8 cellular contexts compared by ENCODE assay signal in genomic region chr19:55113570-55114039, GRCh38. TPM values are rescaled to one million over a fixed set of nuclear protein-coding genes. Genes with fewer than 3 reads are reported as not detected.
DNase-seq lines count a peak whose midpoint lies in the region; ATAC-seq and TF ChIP-seq lines count a peak whose summit lies in the region.

No MANE protein-coding gene starts in this region.

- peaks cover 9% of the 10 kb centered on the region for H3K36me3 Mint-ChIP-seq in brain
- H3K36me3 Mint-ChIP-seq in natural killer cell treated with Interleukin-12 subunit alpha and Interleukin-12 subunit beta and Interleukin-15 and Interleukin-18, amount 100 ng/mL, for 72 hours = peaks cover 9% of the 10 kb centered on the region

- ATAC-seq in natural killer cell treated with Interleukin-12 subunit alpha and Interleukin-12 subunit beta and Interleukin-15 and Interleukin-18, amount 100 ng/mL, for 72 hours = no peak
- no peak for ATAC-seq in HG03571 (IDR thresholded peaks at IDR 0.05; ENCODE audit: unreplicated experiment)
- ATAC-seq in GM18505 (IDR thresholded peaks at IDR 0.05; ENCODE audit: unreplicated experiment) = no peak

- H3K27ac Mint-ChIP-seq in brain = peak overlapping the region; percentile 68 to 95 (median 91)
- no peak overlapping the region for H3K27ac Mint-ChIP-seq in natural killer cell treated with Interleukin-12 subunit alpha and Interleukin-12 subunit beta and Interleukin-15 and Interleukin-18, amount 100 ng/mL, for 72 hours

- DNase-seq in HFF-Myc (ENCODE audit: extremely low read depth, low read depth) (peak; percentile 82), iPS-NIHi11 (ENCODE audit: low spot score) (peak; percentile 80), smooth muscle cell of the brain vasculature (ENCODE audit: low read depth, low spot score) (peak; percentile 32)
- no peak for DNase-seq in natural killer cell treated with Interleukin-12 subunit alpha and Interleukin-12 subunit beta and Interleukin-15 and Interleukin-18, amount 100 ng/mL, for 72 hours (ENCODE audit: low spot score)
- no peak for DNase-seq in activated CD8-positive, alpha-beta memory T cell treated with anti-CD3 and anti-CD28 coated beads, Interleukin-2, amount 50 U/mL, for 48 hours

- peak overlapping the region; percentile 41 to 92 (median 70) for H3K4me3 Mint-ChIP-seq in brain
- H3K4me3 Mint-ChIP-seq in natural killer cell treated with Interleukin-12 subunit alpha and Interleukin-12 subunit beta and Interleukin-15 and Interleukin-18, amount 100 ng/mL, for 72 hours = no peak overlapping the region

- peaks cover 0 to 4% (median 0%) of the 10 kb centered on the region in 5 experiments for H3K9me3 Mint-ChIP-seq in brain
- no peaks in the 10 kb centered on the region for H3K9me3 Mint-ChIP-seq in natural killer cell treated with Interleukin-12 subunit alpha and Interleukin-12 subunit beta and Interleukin-15 and Interleukin-18, amount 100 ng/mL, for 72 hours

- TF ChIP-seq POLR2A in GM18505 (IDR thresholded peaks at IDR 0.05; ENCODE audit: borderline replicate concordance, extremely low read depth, insufficient read depth, insufficient read length) = no peak

- peak overlapping the region; percentile 7 for H3K4me3 ChIP-seq in HFF-Myc (replicated peaks; ENCODE audit: low read depth, low read length)

- H3K4me1 Mint-ChIP-seq in brain = peaks cover 60% of the 10 kb centered on the region
- peaks cover 24 to 34% of the 10 kb centered on the region in 2 donors for H3K4me1 Mint-ChIP-seq in natural killer cell treated with Interleukin-12 subunit alpha and Interleukin-12 subunit beta and Interleukin-15 and Interleukin-18, amount 100 ng/mL, for 72 hours (ENCODE audit: low read depth in 2 of 2)

- TF ChIP-seq CTCF in HFF-Myc (IDR thresholded peaks at IDR 0.05; ENCODE audit: low read depth, low read length, missing control alignments) (no peak), brain (conservative IDR thresholded peaks at IDR 0.05) (no peak)

- peaks cover 17% of the 10 kb centered on the region for H3K27me3 Mint-ChIP-seq in brain
- H3K27me3 Mint-ChIP-seq in natural killer cell treated with Interleukin-12 subunit alpha and Interleukin-12 subunit beta and Interleukin-15 and Interleukin-18, amount 100 ng/mL, for 72 hours = no peaks in the 10 kb centered on the region

RNA-seq across cellular contexts. Expression of gene PPP1R12C, which starts 3.8 kb away (rescaled TPM):
- polyA plus RNA-seq in brain (ENCODE audit: insufficient read depth, low read depth, low replicate concordance) = 56.9 TPM
- 100 to 1,000 TPM; 157 to 251 TPM for total RNA-seq in natural killer cell treated with Interleukin-12 subunit alpha and Interleukin-12 subunit beta and Interleukin-15 and Interleukin-18, amount 100 ng/mL, for 72 hours

RNA-seq across cellular contexts. Expression of gene TNNT1, which starts 35.4 kb away (rescaled TPM):
- 5.7 TPM for polyA plus RNA-seq in brain (ENCODE audit: insufficient read depth, low read depth, low replicate concordance)
- total RNA-seq in natural killer cell treated with Interleukin-12 subunit alpha and Interleukin-12 subunit beta and Interleukin-15 and Interleukin-18, amount 100 ng/mL, for 72 hours = not detected

RNA-seq across cellular contexts. Expression of gene EPS8L1, which starts 37.9 kb away (rescaled TPM):
- polyA plus RNA-seq in brain (ENCODE audit: insufficient read depth, low read depth, low replicate concordance) = 5.5 TPM
- 1 to 10 TPM; 1.3 to 8.7 TPM for total RNA-seq in natural killer cell treated with Interleukin-12 subunit alpha and Interleukin-12 subunit beta and Interleukin-15 and Interleukin-18, amount 100 ng/mL, for 72 hours

RNA-seq across cellular contexts. Expression of gene TNNI3, which starts 43.9 kb away (rescaled TPM):
- polyA plus RNA-seq in brain (ENCODE audit: insufficient read depth, low read depth, low replicate concordance) = not detected
- not detected for total RNA-seq in natural killer cell treated with Interleukin-12 subunit alpha and Interleukin-12 subunit beta and Interleukin-15 and Interleukin-18, amount 100 ng/mL, for 72 hours

RNA-seq across cellular contexts. Expression of gene RDH13, which starts 50.7 kb away (rescaled TPM):
- 4.8 TPM for polyA plus RNA-seq in brain (ENCODE audit: insufficient read depth, low read depth, low replicate concordance)
- total RNA-seq in natural killer cell treated with Interleukin-12 subunit alpha and Interleukin-12 subunit beta and Interleukin-15 and Interleukin-18, amount 100 ng/mL, for 72 hours = 10 to 100 TPM; 13.4 to 31.0 TPM

Comparison
In these comparisons a context has a peak if more than half of its experiments do, and no peak if none do; other contexts are left out.
1. DNase-seq: peak in HFF-Myc (single experiment), iPS-NIHi11 (single experiment) and smooth muscle cell of the brain vasculature (single experiment); none in natural killer cell treated with Interleukin-12 subunit alpha and Interleukin-12 subunit beta and Interleukin-15 and Interleukin-18, amount 100 ng/mL, for 72 hours (single experiment) and activated CD8-positive, alpha-beta memory T cell treated with anti-CD3 and anti-CD28 coated beads, Interleukin-2, amount 50 U/mL, for 48 hours (single experiment).
2. H3K27ac Mint-ChIP-seq: peak in brain (5 of 5); none in natural killer cell treated with Interleukin-12 subunit alpha and Interleukin-12 subunit beta and Interleukin-15 and Interleukin-18, amount 100 ng/mL, for 72 hours (0 of 2).